Comparison of ENCODE assay signal across 1 cellular context in genomic region chr6:14705841-14706377, GRCh38.
TF ChIP-seq lines count a peak whose summit lies in the region.

No MANE protein-coding gene starts in this region.

TF ChIP-seq in HCT116, 20 proteins besides CTCF, POLR2A, EP300 and RAD21 (continued from another document):
- TF ChIP-seq REST (IDR thresholded peaks at IDR 0.05; ENCODE audit: low read depth) (no peak), EGR1 (IDR thresholded peaks at IDR 0.05; ENCODE audit: low read depth) (no peak), CBX3 (IDR thresholded peaks at IDR 0.05; ENCODE audit: low read depth) (no peak), FOSL1 (IDR thresholded peaks at IDR 0.05; ENCODE audit: low read depth) (no peak)
